Comparison of ENCODE assay signal across 27 cellular contexts in the genomic region with DNA sequence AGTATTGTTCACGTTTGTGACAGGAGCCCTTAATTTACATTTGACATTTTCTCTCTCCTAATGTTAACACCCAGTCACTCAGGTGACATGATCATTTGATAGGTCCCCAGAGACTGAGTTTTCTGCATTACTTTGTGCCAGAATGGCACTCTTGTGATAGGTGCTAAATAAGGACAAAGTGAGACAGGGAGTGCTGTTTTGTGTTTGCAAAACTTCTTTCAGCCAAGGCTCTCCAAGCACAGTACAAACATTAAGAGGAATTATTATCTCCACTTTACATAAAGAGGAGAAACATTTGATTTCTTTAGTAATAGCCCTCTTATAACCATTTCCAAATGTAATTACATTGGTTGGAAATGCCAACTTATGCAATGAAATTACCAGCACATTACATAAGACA.
"Had no signal": no experiment of that assay in that cellular context is flagged by ENCODE, and none has a peak within 500 bp of the region (broad histone marks: within the 10 kb centered on the region; RNA-seq: fewer than 3 reads in every experiment).

No MANE protein-coding gene starts in this region.

- DNase-seq: activated CD4-positive, alpha-beta T cell treated with anti-CD3 and anti-CD28 coated beads, Interleukin-2, amount 10 ng/mL, durations not matched to agents 24 days and 14 days; activated CD8-positive, alpha-beta memory T cell treated with anti-CD3 and anti-CD28 coated beads, Interleukin-2, amount 10 ng/mL, durations not matched to agents 7 days and 5 days; activated CD8-positive, alpha-beta T cell treated with anti-CD3 and anti-CD28 coated beads for 36 hours; activated effector memory CD4-positive, alpha-beta T cell treated with anti-CD3 and anti-CD28 coated beads, Interleukin-2, amount 50 U/mL, for 16 hours; activated naive CD4-positive, alpha-beta T cell treated with anti-CD3 and anti-CD28 coated beads, Interleukin-2, amount 10 ng/mL, durations not matched to agents 7 days and 5 days; activated T-cell treated with anti-CD3 and anti-CD28 coated beads for 4 hours; amygdala; cerebellar nuclear complex; endodermal cell; esophagus squamous epithelium; head of caudate nucleus; hypothalamus; left ventricle myocardium superior; midbrain; natural killer cell; ovary; spleen; stimulated activated CD4-positive, alpha-beta T cell treated with anti-CD3 and anti-CD28 coated beads, Interleukin-4, amount 100 ng/mL, for 1 hour; stimulated activated naive CD4-positive, alpha-beta T cell; testis; trophoblast cell had no signal

- H3K4me1 ChIP-seq: esophagus squamous epithelium, gastroesophageal sphincter, prostate gland, testis had no signal

- ATAC-seq: activated CD4-positive, CD25-positive, alpha-beta regulatory T cell treated with anti-CD3 and anti-CD28 coated beads, Interleukin-2, amount 50 U/mL, for 24 hours; activated CD8-positive, alpha-beta memory T cell treated with anti-CD3 and anti-CD28 coated beads, Interleukin-2, amount 10 ng/mL, durations not matched to agents 7 days and 5 days; activated CD8-positive, alpha-beta T cell treated with anti-CD3 and anti-CD28 coated beads for 36 hours; gastroesophageal sphincter; left ventricle myocardium superior; natural killer cell had no signal

- H3K36me3 ChIP-seq: esophagus squamous epithelium, gastroesophageal sphincter, neutrophil, ovary, prostate gland, spleen had no signal

- H3K27ac ChIP-seq: coronary artery, esophagus squamous epithelium, gastroesophageal sphincter, neutrophil, ovary, prostate gland, spleen, testis, VCaP had no signal

- H3K4me3 ChIP-seq: coronary artery, esophagus squamous epithelium, gastroesophageal sphincter, ovary, prostate gland, spleen, testis had no signal

- H3K9me3 ChIP-seq: esophagus squamous epithelium, gastroesophageal sphincter, neutrophil, ovary, prostate gland, spleen, testis had no signal

- H3K27me3 ChIP-seq: esophagus squamous epithelium, gastroesophageal sphincter, neutrophil, ovary, spleen, testis had no signal
